Comparison of ENCODE assay signal across 1 cellular context in genomic region chr19:15180451-15181390, GRCh38.
A peak's percentile ranks its signal among the peaks of the same experiment; 100 is the strongest.
TF ChIP-seq lines count a peak whose summit lies in the region.

No MANE protein-coding gene starts in this region.

TF ChIP-seq in HepG2, 621 proteins besides CTCF, POLR2A, EP300 and RAD21 (continued from another document and continues in another):
- TF ChIP-seq ZHX2 (IDR thresholded peaks at IDR 0.05; ENCODE audit: low read depth) (no peak), ZHX2 (CRISPR knock-in tag; IDR thresholded peaks at IDR 0.05; ENCODE audit: borderline replicate concordance) (no peak), NRL (CRISPR knock-in tag; IDR thresholded peaks at IDR 0.05; ENCODE audit: borderline replicate concordance) (no peak), ZFP91 (CRISPR knock-in tag; IDR thresholded peaks at IDR 0.05; ENCODE audit: borderline replicate concordance) (no peak; the same call in 1 of the 2 replicates), ZNF329 (CRISPR knock-in tag; IDR thresholded peaks at IDR 0.05; ENCODE audit: low read depth) (no peak), ZNF562 (CRISPR knock-in tag; IDR thresholded peaks at IDR 0.05; ENCODE audit: borderline replicate concordance) (no peak), NCOA5 (CRISPR knock-in tag; IDR thresholded peaks at IDR 0.05) (no peak), RELA (CRISPR knock-in tag; IDR thresholded peaks at IDR 0.05) (0 out of 2 replicates have a peak, but pooled peaks have one; percentile 48), RFX5 (IDR thresholded peaks at IDR 0.05; ENCODE audit: low read depth, low read length) (no peak), NFIC (IDR thresholded peaks at IDR 0.05; ENCODE audit: low read length) (no peak), ZNF691 (CRISPR knock-in tag; IDR thresholded peaks at IDR 0.05; ENCODE audit: borderline replicate concordance, low read depth) (no peak), TOPORS (CRISPR knock-in tag; IDR thresholded peaks at IDR 0.05) (0 out of 2 replicates have a peak, but pooled peaks have one; percentile 36), ZNF317 (CRISPR knock-in tag; IDR thresholded peaks at IDR 0.05) (no peak), MAFF (IDR thresholded peaks at IDR 0.05; ENCODE audit: low read depth, low read length) (no peak), NFE2 (CRISPR knock-in tag; IDR thresholded peaks at IDR 0.05) (no peak), FOXK2 (IDR thresholded peaks at IDR 0.05) (no peak), POLR2AphosphoS5 (IDR thresholded peaks at IDR 0.05; ENCODE audit: low read depth, low read length) (0 out of 2 replicates have a peak, but pooled peaks have one; percentile 29), ZNF350 (CRISPR knock-in tag; IDR thresholded peaks at IDR 0.05; ENCODE audit: borderline replicate concordance, low read depth) (peak; percentile 29; the same call in 1 of the 2 replicates), TEAD3 (CRISPR knock-in tag; optimal IDR thresholded peaks at IDR 0.05; ENCODE audit: borderline replicate concordance) (no peak), HDAC6 (IDR thresholded peaks at IDR 0.05; ENCODE audit: low read depth, low read length) (no peak), ZMYM4 (CRISPR knock-in tag; IDR thresholded peaks at IDR 0.05) (no peak), PCBP2 (optimal IDR thresholded peaks at IDR 0.05; ENCODE audit: low read depth, low read length, poor library complexity, severe bottlenecking) (no peak), ZNF383 (CRISPR knock-in tag; IDR thresholded peaks at IDR 0.05; ENCODE audit: borderline replicate concordance) (no peak), FOXC1 (CRISPR knock-in tag; IDR thresholded peaks at IDR 0.05; ENCODE audit: borderline replicate concordance) (no peak), NFKB2 (CRISPR knock-in tag; IDR thresholded peaks at IDR 0.05; ENCODE audit: borderline replicate concordance) (peak; percentile 81; the same call in 1 of the 2 replicates), MED13 (CRISPR knock-in tag; IDR thresholded peaks at IDR 0.05) (no peak), SP140L (CRISPR knock-in tag; IDR thresholded peaks at IDR 0.05; ENCODE audit: borderline replicate concordance) (no peak), HMG20A (CRISPR knock-in tag; IDR thresholded peaks at IDR 0.05; ENCODE audit: borderline replicate concordance) (no peak), ESRRA (CRISPR knock-in tag; IDR thresholded peaks at IDR 0.05; ENCODE audit: low read depth) (0 out of 2 replicates have a peak, but pooled peaks have one; percentile 33), ZNF276 (CRISPR knock-in tag; IDR thresholded peaks at IDR 0.05; ENCODE audit: low read depth) (no peak), SP1 (IDR thresholded peaks at IDR 0.05) (no peak), SP1 (CRISPR knock-in tag; IDR thresholded peaks at IDR 0.05) (peak; percentile 78), RFXANK (CRISPR knock-in tag; IDR thresholded peaks at IDR 0.05) (no peak), KLF15 (CRISPR knock-in tag; IDR thresholded peaks at IDR 0.05; ENCODE audit: borderline replicate concordance) (no peak), TFAP4 (IDR thresholded peaks at IDR 0.05; ENCODE audit: borderline replicate concordance, low read depth) (no peak), ZNF160 (CRISPR knock-in tag; IDR thresholded peaks at IDR 0.05) (0 out of 2 replicates have a peak, but pooled peaks have one; percentile 50), ZNF75D (CRISPR knock-in tag; IDR thresholded peaks at IDR 0.05; ENCODE audit: borderline replicate concordance) (no peak), ZBTB21 (CRISPR knock-in tag; IDR thresholded peaks at IDR 0.05) (no peak), BATF2 (CRISPR knock-in tag; IDR thresholded peaks at IDR 0.05) (no peak), AGO2 (optimal IDR thresholded peaks at IDR 0.05; ENCODE audit: low read depth, low read length) (no peak), MAZ (IDR thresholded peaks at IDR 0.05; ENCODE audit: borderline replicate concordance, low read depth, low read length) (no peak), MAZ (CRISPR knock-in tag; IDR thresholded peaks at IDR 0.05; ENCODE audit: low read depth) (peak; percentile 74; the same call in 1 of the 2 replicates), ELF3 (CRISPR knock-in tag; IDR thresholded peaks at IDR 0.05) (peak; percentile 35; the same call in 1 of the 2 replicates), NCOA1 (CRISPR knock-in tag; IDR thresholded peaks at IDR 0.05) (no peak), SIX1 (CRISPR knock-in tag; IDR thresholded peaks at IDR 0.05; ENCODE audit: borderline replicate concordance) (no peak), ZNF788 (CRISPR knock-in tag; IDR thresholded peaks at IDR 0.05; ENCODE audit: borderline replicate concordance) (no peak), PRMT3 (CRISPR knock-in tag; IDR thresholded peaks at IDR 0.05; ENCODE audit: borderline replicate concordance, low read depth) (no peak), MAFK (conservative IDR thresholded peaks at IDR 0.05 in 1 of 2, IDR thresholded peaks at IDR 0.05 in 1 of 2; ENCODE audit: low read length in 2 of 2) (no peak), HNF1B (CRISPR knock-in tag; IDR thresholded peaks at IDR 0.05) (no peak), NFKBIZ (CRISPR knock-in tag; IDR thresholded peaks at IDR 0.05) (no peak), SAP130 (CRISPR knock-in tag; IDR thresholded peaks at IDR 0.05; ENCODE audit: low read depth) (peak; percentile 52), ZNF503 (CRISPR knock-in tag; IDR thresholded peaks at IDR 0.05) (no peak), PHF21A (CRISPR knock-in tag; IDR thresholded peaks at IDR 0.05) (no peak), TGIF2 (CRISPR knock-in tag; IDR thresholded peaks at IDR 0.05) (no peak), ZNF432 (CRISPR knock-in tag; IDR thresholded peaks at IDR 0.05; ENCODE audit: borderline replicate concordance) (no peak), PRPF4 (IDR thresholded peaks at IDR 0.05; ENCODE audit: low read depth, low read length, poor library complexity, severe bottlenecking) (no peak), ZNF446 (CRISPR knock-in tag; IDR thresholded peaks at IDR 0.05) (peak; percentile 35; the same call in 1 of the 2 replicates), BCL6 (CRISPR knock-in tag; IDR thresholded peaks at IDR 0.05) (peak; percentile 27; the same call in 1 of the 2 replicates), ZNF343 (CRISPR knock-in tag; IDR thresholded peaks at IDR 0.05) (no peak), YEATS2 (CRISPR knock-in tag; IDR thresholded peaks at IDR 0.05; ENCODE audit: borderline replicate concordance) (no peak), TBX2 (CRISPR knock-in tag; IDR thresholded peaks at IDR 0.05; ENCODE audit: borderline replicate concordance) (peak; percentile 77; the same call in 1 of the 2 replicates), ZFP62 (CRISPR knock-in tag; IDR thresholded peaks at IDR 0.05) (no peak)
